ENCODE assay signal across 8 cellular contexts in genomic region chr20:17210387-17210786, GRCh38. TPM values are rescaled to one million over a fixed set of nuclear protein-coding genes. Genes with fewer than 3 reads are reported as not detected.
"Had no signal": no experiment of that assay in that cellular context is flagged by ENCODE, and none has a peak within 500 bp of the region (broad histone marks: within the 10 kb centered on the region; RNA-seq: fewer than 3 reads in every experiment).

No MANE protein-coding gene starts in this region.

- H3K36me3 ChIP-seq: HAP-1 had no signal

- H3K9ac ChIP-seq: GM23248 had no signal

- H3K4me2 ChIP-seq: GM23338 had no signal

- H3K4me1 ChIP-seq: HAP-1 had no signal

- ATAC-seq: GM23338 had no signal

- H3K27ac ChIP-seq: GM23248 had no signal

- H2AFZ ChIP-seq: GM23248, GM23338 had no signal

- H3K4me3 ChIP-seq: GM23248, GM23338, HAP-1 had no signal

- DNase-seq: GOT3, H7, H9, HCEC 1CT, HFFc6 had no signal

- H3K9me3 ChIP-seq: HAP-1 had no signal

RNA-seq across cellular contexts. Expression of gene PCSK2, which starts 16.5 kb away (rescaled TPM):
- total RNA-seq: GM23248, HFFc6 had no signal
- polyA plus RNA-seq: GM23248 had no signal
